2 cellular contexts compared by ENCODE assay signal in the genomic region with DNA sequence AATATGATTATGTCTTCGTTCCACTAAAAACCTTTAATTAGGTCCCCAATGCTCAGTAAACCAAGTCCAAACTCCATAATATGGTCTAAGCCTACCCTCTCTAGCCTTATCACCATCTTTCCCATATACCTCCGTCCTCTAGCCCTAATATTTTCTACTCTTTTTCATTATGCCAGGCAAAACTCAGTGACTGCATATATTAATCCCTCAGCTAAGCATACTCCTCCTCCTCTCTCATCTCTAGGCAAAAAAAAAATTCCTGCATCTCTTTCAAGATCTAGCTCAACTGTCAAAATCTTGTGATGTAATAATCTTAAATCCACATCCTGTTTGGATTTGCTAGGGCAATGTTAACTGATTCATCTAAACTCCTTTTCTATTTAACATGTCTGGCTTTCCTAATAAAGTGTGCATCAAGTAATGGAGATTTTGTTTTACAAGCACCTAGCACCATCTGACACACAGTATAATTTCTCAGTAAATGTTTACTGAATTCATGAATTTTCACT.
TF ChIP-seq lines count a peak whose summit lies in the region.

No MANE protein-coding gene starts in this region.

TF ChIP-seq in GM23338, 12 proteins besides CTCF, POLR2A, EP300 and RAD21 (continued from another document and continues in another):
- TF ChIP-seq, protein P1, sequence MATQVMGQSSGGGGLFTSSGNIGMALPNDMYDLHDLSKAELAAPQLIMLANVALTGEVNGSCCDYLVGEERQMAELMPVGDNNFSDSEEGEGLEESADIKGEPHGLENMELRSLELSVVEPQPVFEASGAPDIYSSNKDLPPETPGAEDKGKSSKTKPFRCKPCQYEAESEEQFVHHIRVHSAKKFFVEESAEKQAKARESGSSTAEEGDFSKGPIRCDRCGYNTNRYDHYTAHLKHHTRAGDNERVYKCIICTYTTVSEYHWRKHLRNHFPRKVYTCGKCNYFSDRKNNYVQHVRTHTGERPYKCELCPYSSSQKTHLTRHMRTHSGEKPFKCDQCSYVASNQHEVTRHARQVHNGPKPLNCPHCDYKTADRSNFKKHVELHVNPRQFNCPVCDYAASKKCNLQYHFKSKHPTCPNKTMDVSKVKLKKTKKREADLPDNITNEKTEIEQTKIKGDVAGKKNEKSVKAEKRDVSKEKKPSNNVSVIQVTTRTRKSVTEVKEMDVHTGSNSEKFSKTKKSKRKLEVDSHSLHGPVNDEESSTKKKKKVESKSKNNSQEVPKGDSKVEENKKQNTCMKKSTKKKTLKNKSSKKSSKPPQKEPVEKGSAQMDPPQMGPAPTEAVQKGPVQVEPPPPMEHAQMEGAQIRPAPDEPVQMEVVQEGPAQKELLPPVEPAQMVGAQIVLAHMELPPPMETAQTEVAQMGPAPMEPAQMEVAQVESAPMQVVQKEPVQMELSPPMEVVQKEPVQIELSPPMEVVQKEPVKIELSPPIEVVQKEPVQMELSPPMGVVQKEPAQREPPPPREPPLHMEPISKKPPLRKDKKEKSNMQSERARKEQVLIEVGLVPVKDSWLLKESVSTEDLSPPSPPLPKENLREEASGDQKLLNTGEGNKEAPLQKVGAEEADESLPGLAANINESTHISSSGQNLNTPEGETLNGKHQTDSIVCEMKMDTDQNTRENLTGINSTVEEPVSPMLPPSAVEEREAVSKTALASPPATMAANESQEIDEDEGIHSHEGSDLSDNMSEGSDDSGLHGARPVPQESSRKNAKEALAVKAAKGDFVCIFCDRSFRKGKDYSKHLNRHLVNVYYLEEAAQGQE (IDR thresholded peaks at IDR 0.05; ENCODE audit: unreplicated experiment), result no peak
- TF ChIP-seq JUNB (IDR thresholded peaks at IDR 0.05; ENCODE audit: unreplicated experiment) (no peak), EZH2phosphoT487 (IDR thresholded peaks at IDR 0.05; ENCODE audit: unreplicated experiment) (no peak), ZNF114 (CRISPR knock-in tag; IDR thresholded peaks at IDR 0.05) (no peak), CREB1 (CRISPR knock-in tag; IDR thresholded peaks at IDR 0.05; ENCODE audit: low read depth) (no peak), NANOG (IDR thresholded peaks at IDR 0.05; ENCODE audit: borderline replicate concordance) (no peak), ZNF462 (CRISPR knock-in tag; IDR thresholded peaks at IDR 0.05) (no peak), ETS1 (IDR thresholded peaks at IDR 0.05) (no peak), ZNF331 (CRISPR knock-in tag; IDR thresholded peaks at IDR 0.05; ENCODE audit: low read depth) (no peak)

TF ChIP-seq in WTC11, 78 proteins besides CTCF, POLR2A, EP300 and RAD21 (continued from another document):
- TF ChIP-seq, protein P2, sequence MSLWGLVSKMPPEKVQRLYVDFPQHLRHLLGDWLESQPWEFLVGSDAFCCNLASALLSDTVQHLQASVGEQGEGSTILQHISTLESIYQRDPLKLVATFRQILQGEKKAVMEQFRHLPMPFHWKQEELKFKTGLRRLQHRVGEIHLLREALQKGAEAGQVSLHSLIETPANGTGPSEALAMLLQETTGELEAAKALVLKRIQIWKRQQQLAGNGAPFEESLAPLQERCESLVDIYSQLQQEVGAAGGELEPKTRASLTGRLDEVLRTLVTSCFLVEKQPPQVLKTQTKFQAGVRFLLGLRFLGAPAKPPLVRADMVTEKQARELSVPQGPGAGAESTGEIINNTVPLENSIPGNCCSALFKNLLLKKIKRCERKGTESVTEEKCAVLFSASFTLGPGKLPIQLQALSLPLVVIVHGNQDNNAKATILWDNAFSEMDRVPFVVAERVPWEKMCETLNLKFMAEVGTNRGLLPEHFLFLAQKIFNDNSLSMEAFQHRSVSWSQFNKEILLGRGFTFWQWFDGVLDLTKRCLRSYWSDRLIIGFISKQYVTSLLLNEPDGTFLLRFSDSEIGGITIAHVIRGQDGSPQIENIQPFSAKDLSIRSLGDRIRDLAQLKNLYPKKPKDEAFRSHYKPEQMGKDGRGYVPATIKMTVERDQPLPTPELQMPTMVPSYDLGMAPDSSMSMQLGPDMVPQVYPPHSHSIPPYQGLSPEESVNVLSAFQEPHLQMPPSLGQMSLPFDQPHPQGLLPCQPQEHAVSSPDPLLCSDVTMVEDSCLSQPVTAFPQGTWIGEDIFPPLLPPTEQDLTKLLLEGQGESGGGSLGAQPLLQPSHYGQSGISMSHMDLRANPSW (CRISPR knock-in tag; conservative IDR thresholded peaks at IDR 0.05; ENCODE audit: low read depth), result no peak
- TF ChIP-seq CREB1 (CRISPR knock-in tag; IDR thresholded peaks at IDR 0.05) (no peak), AFF4 (CRISPR knock-in tag; IDR thresholded peaks at IDR 0.05; ENCODE audit: borderline replicate concordance) (no peak), ESRRA (CRISPR knock-in tag; IDR thresholded peaks at IDR 0.05; ENCODE audit: borderline replicate concordance) (no peak), IRF2 (CRISPR knock-in tag; IDR thresholded peaks at IDR 0.05; ENCODE audit: borderline replicate concordance, low read depth) (no peak), FOXJ3 (CRISPR knock-in tag; IDR thresholded peaks at IDR 0.05; ENCODE audit: borderline replicate concordance) (no peak), ARID4B (CRISPR knock-in tag; IDR thresholded peaks at IDR 0.05; ENCODE audit: borderline replicate concordance) (no peak), ATF1 (CRISPR knock-in tag; IDR thresholded peaks at IDR 0.05) (no peak), ZNF281 (CRISPR knock-in tag; IDR thresholded peaks at IDR 0.05) (no peak), HMGXB4 (CRISPR knock-in tag; IDR thresholded peaks at IDR 0.05) (no peak), NR1H2 (CRISPR knock-in tag; IDR thresholded peaks at IDR 0.05) (no peak), NR3C1 (CRISPR knock-in tag; conservative IDR thresholded peaks at IDR 0.05; ENCODE audit: low read depth) (no peak)
- TF ChIP-seq, protein P3, sequence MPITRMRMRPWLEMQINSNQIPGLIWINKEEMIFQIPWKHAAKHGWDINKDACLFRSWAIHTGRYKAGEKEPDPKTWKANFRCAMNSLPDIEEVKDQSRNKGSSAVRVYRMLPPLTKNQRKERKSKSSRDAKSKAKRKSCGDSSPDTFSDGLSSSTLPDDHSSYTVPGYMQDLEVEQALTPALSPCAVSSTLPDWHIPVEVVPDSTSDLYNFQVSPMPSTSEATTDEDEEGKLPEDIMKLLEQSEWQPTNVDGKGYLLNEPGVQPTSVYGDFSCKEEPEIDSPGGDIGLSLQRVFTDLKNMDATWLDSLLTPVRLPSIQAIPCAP (CRISPR knock-in tag; IDR thresholded peaks at IDR 0.05), result no peak
TF ChIP-seq in WTC11: peak in this region for 0.
